In genomic region chr1:155871390-155871789, GRCh38 we compare ENCODE assay signal across 10 cellular contexts. TPM values are rescaled to one million over a fixed set of nuclear protein-coding genes. Genes with fewer than 3 reads are reported as not detected.
DNase-seq lines count a peak whose midpoint lies in the region; ATAC-seq and TF ChIP-seq lines count a peak whose summit lies in the region.
"Had no signal": no experiment of that assay in that cellular context is flagged by ENCODE, and none has a peak within 500 bp of the region (broad histone marks: within the 10 kb centered on the region; RNA-seq: fewer than 3 reads in every experiment).

No MANE protein-coding gene starts in this region.

- intact Hi-C loops in heart right ventricle (cut with DNase I), result no loop called here

- peaks cover 0 to 60% (median 0%) of the 10 kb centered on the region in 9 donors for H3K36me3 ChIP-seq in heart right ventricle

- H3K9me3 ChIP-seq in heart right ventricle, result no peaks in the 10 kb centered on the region

- H3K4me1 ChIP-seq in heart right ventricle, result peaks cover 5 to 23% (median 14%) of the 10 kb centered on the region in 9 donors

- peak; percentile 85 for DNase-seq in DMS 273 (lab: John Stamatoyannopoulos, UW; ENCODE audit: unreplicated experiment)
- DNase-seq in DMS 273 treated with DMSO at 0.1 percent for 48 hours (lab: John Stamatoyannopoulos, UW), result no peak
- DNase-seq in heart right ventricle, result peak; percentile 53 to 55
- DNase-seq in superior temporal gyrus (ENCODE audit: extremely low spot score), result peak; percentile 98
- no peak for DNase-seq in activated T-cell treated with anti-CD3 and anti-CD28 coated beads, Interleukin-2, amount 50 U/mL, for 48 hours
- DNase-seq: T-helper 1 cell had no signal

- H3K4me3 ChIP-seq in heart right ventricle, result no peak overlapping the region

- no peak for TF ChIP-seq CTCF in heart right ventricle (IDR thresholded peaks at IDR 0.05)

- WGBS in heart right ventricle, 2 donors, result 29 to 32% methylated on average over 1 of the region's 1 CpG

- H3K27ac ChIP-seq in angular gyrus (ENCODE audit: low read depth, low read length) (peak overlapping the region; percentile 83), heart right ventricle (peak overlapping the region in 6 of 10 donors; percentile 6 to 62 (median 27))
- H3K27ac ChIP-seq: 22Rv1 had no signal

- no peaks in the 10 kb centered on the region for H3K27me3 ChIP-seq in heart right ventricle

- peak; percentile 45 to 89 (median 76) for ATAC-seq in heart right ventricle
- ATAC-seq in HG02852 (IDR thresholded peaks at IDR 0.05; ENCODE audit: unreplicated experiment), result no peak
- no peak for ATAC-seq in GM21390 (IDR thresholded peaks at IDR 0.05; ENCODE audit: unreplicated experiment)

RNA-seq across cellular contexts. Expression of gene SYT11, which starts 12.0 kb away (rescaled TPM):
- 10 to 100 TPM in 9 of 10 donors, 1 to 10 TPM in 1; 9.2 to 19.4 (median 12.8) TPM for total RNA-seq in heart right ventricle
- 1 to 10 TPM; 1.8 to 9.5 TPM for polyA plus RNA-seq in heart right ventricle

RNA-seq across cellular contexts. Expression of gene GON4L, which starts 14.4 kb away (rescaled TPM):
- 10 to 100 TPM; 21.6 to 30.7 (median 28.1) TPM for total RNA-seq in heart right ventricle
- 10 to 100 TPM in 1 of 2 donors, 1 to 10 TPM in 1; 8.8 to 25.5 TPM for polyA plus RNA-seq in heart right ventricle

RNA-seq across cellular contexts. Expression of gene RIT1, which starts 39.8 kb away (rescaled TPM):
- total RNA-seq in heart right ventricle, result 10 to 100 TPM; 12.8 to 32.3 (median 21.9) TPM
- polyA plus RNA-seq in heart right ventricle, result 10 to 100 TPM; 11.5 to 17.0 TPM

Comparison
In these comparisons a context has a peak if more than half of its experiments do, and no peak if none do; other contexts are left out.
1. DNase-seq: peak in DMS 273 (single experiment), heart right ventricle (2 of 2) and superior temporal gyrus (single experiment); none in DMS 273 treated with DMSO at 0.1 percent for 48 hours (single experiment) and activated T-cell treated with anti-CD3 and anti-CD28 coated beads, Interleukin-2, amount 50 U/mL, for 48 hours (0 of 2).
2. ATAC-seq: peak in heart right ventricle (8 of 8); none in HG02852 (single experiment) and GM21390 (single experiment).